In the genomic region with DNA sequence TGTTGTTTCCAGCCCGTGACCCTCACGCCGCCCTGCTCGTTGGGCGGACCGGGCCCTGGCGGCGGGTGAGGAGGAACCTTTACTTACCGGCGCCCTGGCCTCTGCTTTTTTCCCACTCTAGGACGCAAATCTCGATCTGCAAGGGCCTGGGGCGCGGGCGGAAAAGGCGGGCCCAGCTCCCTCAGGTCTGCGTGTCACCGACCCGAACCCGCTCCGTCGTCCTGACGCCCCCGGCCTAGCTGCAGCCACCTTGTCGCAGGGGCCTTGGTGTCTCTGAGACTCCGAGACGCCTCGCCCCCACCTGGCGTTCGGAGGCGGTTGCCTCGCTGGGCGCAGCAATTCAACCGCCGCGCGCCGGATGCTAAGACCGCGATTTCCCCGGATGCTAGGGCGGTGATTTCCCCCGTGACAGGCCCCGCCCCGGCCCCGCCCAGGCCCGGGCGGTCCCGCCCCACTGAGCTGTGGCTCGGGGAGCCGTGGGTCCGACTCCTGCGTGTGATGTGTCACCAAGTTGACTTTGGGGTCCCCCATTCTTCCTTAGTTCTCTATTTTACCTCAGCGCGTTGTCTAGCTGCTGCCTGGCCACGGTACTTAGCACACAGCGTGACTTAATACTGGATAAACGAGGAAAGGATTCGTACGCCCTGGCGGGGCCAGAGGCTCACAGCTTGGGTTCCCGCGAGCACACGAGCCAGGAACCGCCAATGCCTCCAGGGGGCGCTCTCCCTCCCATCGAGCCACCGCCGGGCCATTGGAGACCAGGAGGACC, we compare ENCODE assay signal across 8 cellular contexts. TPM values are rescaled to one million over a fixed set of nuclear protein-coding genes. Genes with fewer than 3 reads are reported as not detected.
DNase-seq lines count a peak whose midpoint lies in the region; ATAC-seq and TF ChIP-seq lines count a peak whose summit lies in the region.

RPL39L (minus strand) TSS at position 371 of the 769 bp plus-strand sequence. CDS start 18,196 bp downstream, outside the sequence.

- DNase-seq in CD14-positive monocyte (ENCODE audit: low spot score): peak; percentile 80
- DNase-seq in GM19238 (ENCODE audit: insufficient read length, low spot score): peak; percentile 87
- DNase-seq in NOMO-1 treated with dmso at 0.1 percent for 144 hours (lab: John Stamatoyannopoulos, UW; ENCODE audit: unreplicated experiment): peak; percentile 95
- peak; percentile 94 for DNase-seq in activated T-cell treated with anti-CD3 and anti-CD28 coated beads for 48 hours (ENCODE audit: low read depth)
- DNase-seq in esophagus squamous epithelium (lab: John Stamatoyannopoulos, UW): peak; percentile 36
- peak; percentile 88 for DNase-seq in naive B cell

- H3K4me1 Mint-ChIP-seq in CD14-positive monocyte (peaks cover 17% of the 10 kb centered on the region), naive B cell (peaks cover 14 to 24% (median 23%) of the 10 kb centered on the region in 3 donors)
- peaks cover 13% of the 10 kb centered on the region for H3K4me1 Mint-ChIP-seq in stimulated activated memory B cell treated with anti-CD40 and anti-IgM and Interleukin-4, amounts not matched to agents 10 μg/mL and 1 μg/mL and 100 μg/mL, for 72 hours

- no peaks in the 10 kb centered on the region for H3K27me3 ChIP-seq in esophagus squamous epithelium

- peaks cover 0 to 20% (median 6%) of the 10 kb centered on the region in 3 donors for H3K4me1 ChIP-seq in esophagus squamous epithelium

- H3K4me3 Mint-ChIP-seq in CD14-positive monocyte (peak within 1 kb of the TSS; percentile 84 to 91), naive B cell (peak within 1 kb of the TSS; percentile 84 to 90 (median 88))
- H3K4me3 Mint-ChIP-seq in stimulated activated memory B cell treated with anti-CD40 and anti-IgM and Interleukin-4, amounts not matched to agents 10 μg/mL and 1 μg/mL and 100 μg/mL, for 72 hours: peak within 1 kb of the TSS; percentile 88

- H3K9me3 ChIP-seq in esophagus squamous epithelium: no peaks in the 10 kb centered on the region

- H3K9me3 Mint-ChIP-seq in CD14-positive monocyte (peaks cover 10 to 26% (median 16%) of the 10 kb centered on the region in 7 donors), naive B cell (peaks cover 8 to 39% (median 22%) of the 10 kb centered on the region in 7 donors)
- H3K9me3 Mint-ChIP-seq in stimulated activated memory B cell treated with anti-CD40 and anti-IgM and Interleukin-4, amounts not matched to agents 10 μg/mL and 1 μg/mL and 100 μg/mL, for 72 hours: peaks cover 16% of the 10 kb centered on the region

- ATAC-seq in HG03439 (IDR thresholded peaks at IDR 0.05; ENCODE audit: unreplicated experiment): peak; percentile 97
- peak; percentile 92 for ATAC-seq in naive B cell (ENCODE audit: low read depth in 2 of 2)
- ATAC-seq in stimulated activated memory B cell treated with anti-CD40 and anti-IgM and Interleukin-4, amounts not matched to agents 10 μg/mL and 1 μg/mL and 100 μg/mL, for 72 hours: peak; percentile 99

- H3K27ac Mint-ChIP-seq in CD14-positive monocyte (peak within 1 kb of the TSS; percentile 70 to 89 (median 83)), naive B cell (peak within 1 kb of the TSS; percentile 88 to 95 (median 94))
- H3K27ac Mint-ChIP-seq in stimulated activated memory B cell treated with anti-CD40 and anti-IgM and Interleukin-4, amounts not matched to agents 10 μg/mL and 1 μg/mL and 100 μg/mL, for 72 hours: peak within 1 kb of the TSS; percentile 98

- peak within 1 kb of the TSS; percentile 68 to 79 (median 74) for H3K27ac ChIP-seq in esophagus squamous epithelium

- H3K36me3 Mint-ChIP-seq in CD14-positive monocyte (peaks cover 3 to 4% of the 10 kb centered on the region in 2 donors), naive B cell (peaks cover 8 to 20% of the 10 kb centered on the region in 2 donors)
- H3K36me3 Mint-ChIP-seq in stimulated activated memory B cell treated with anti-CD40 and anti-IgM and Interleukin-4, amounts not matched to agents 10 μg/mL and 1 μg/mL and 100 μg/mL, for 72 hours: peaks cover 15% of the 10 kb centered on the region

- TF ChIP-seq CTCF in CD14-positive monocyte (IDR thresholded peaks at IDR 0.05) (peak; percentile 88), esophagus squamous epithelium (IDR thresholded peaks at IDR 0.05) (peak; percentile 71 to 89 (median 83))

- H3K27me3 Mint-ChIP-seq in CD14-positive monocyte (ENCODE audit: low read depth in 3 of 3): peaks cover 1 to 6% (median 4%) of the 10 kb centered on the region in 3 donors
- no peaks in the 10 kb centered on the region for H3K27me3 Mint-ChIP-seq in naive B cell
- no peaks in the 10 kb centered on the region for H3K27me3 Mint-ChIP-seq in stimulated activated memory B cell treated with anti-CD40 and anti-IgM and Interleukin-4, amounts not matched to agents 10 μg/mL and 1 μg/mL and 100 μg/mL, for 72 hours

- TF ChIP-seq POLR2A in esophagus squamous epithelium (IDR thresholded peaks at IDR 0.05): peak in 1 of 4 donors; percentile 60

- no peaks in the 10 kb centered on the region for H3K36me3 ChIP-seq in esophagus squamous epithelium

- peak within 1 kb of the TSS; percentile 34 to 75 (median 56) for H3K4me3 ChIP-seq in esophagus squamous epithelium

- 10 to 12% methylated on average over 23 to 27 of the region's 69 CpGs for WGBS in esophagus squamous epithelium, 2 donors

- intact Hi-C loops in CD14-positive monocyte (cut with micrococcal nuclease): loop anchor here in 1 of 2 donors (10.0 kb wide), 1 partner anchor 355 kb away; the partner anchor contains the start of gene EIF4A2
- intact Hi-C loops in esophagus squamous epithelium (cut with DNase I): no loop called here

RNA-seq across cellular contexts. Expression of gene RPL39L, which starts in this region (rescaled TPM):
- polyA plus RNA-seq in CD14-positive monocyte: 1 to 10 TPM; 3.1 to 3.4 TPM
- total RNA-seq in esophagus squamous epithelium: 10 to 100 TPM in 2 of 4 donors, 1 to 10 TPM in 2; 2.4 to 18.6 (median 12.4) TPM
- 10 to 100 TPM in 5 of 6 donors, 1 to 10 TPM in 1; 3.3 to 12.6 (median 10.6) TPM for polyA plus RNA-seq in naive B cell (ENCODE audit: low read depth in 6 of 6)

Comparison
In these comparisons a context has a peak if more than half of its experiments do, and no peak if none do; other contexts are left out.
1. Peak in every context shown above with its lines: DNase-seq, ATAC-seq, H3K4me3 ChIP-seq and H3K27ac ChIP-seq.
2. DNase-seq: peak in every context shown above with its lines; median percentile 95 in NOMO-1 treated with dmso at 0.1 percent for 144 hours; 94 in activated T-cell treated with anti-CD3 and anti-CD28 coated beads for 48 hours; 88 in naive B cell; 87 in GM19238; 80 in CD14-positive monocyte; 36 in esophagus squamous epithelium.